In the genomic region with DNA sequence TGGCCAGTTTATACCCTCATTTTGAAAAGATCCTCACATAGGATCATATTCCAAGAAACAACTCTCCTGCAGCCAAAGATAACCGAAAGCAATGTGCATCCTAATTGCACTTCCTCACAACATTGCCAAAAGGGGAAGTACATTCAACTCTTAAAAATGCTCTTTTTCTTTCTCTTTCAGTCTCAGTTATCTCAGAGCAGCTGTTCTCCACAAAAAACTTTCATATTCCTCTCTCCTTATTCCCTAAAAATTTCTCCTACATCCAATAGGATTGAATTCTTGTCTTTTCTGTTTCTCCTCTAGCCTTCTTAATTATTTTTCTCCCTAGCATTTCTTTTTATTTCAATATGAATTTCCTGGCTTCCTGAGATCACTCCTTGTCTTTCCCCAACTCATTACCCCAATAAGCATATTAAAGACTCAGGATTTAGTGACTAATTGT, we compare ENCODE assay signal across 9 cellular contexts. TPM values are rescaled to one million over a fixed set of nuclear protein-coding genes. Genes with fewer than 3 reads are reported as not detected.
DNase-seq lines count a peak whose midpoint lies in the region; ATAC-seq and TF ChIP-seq lines count a peak whose summit lies in the region.
"Had no signal": no experiment of that assay in that cellular context is flagged by ENCODE, and none has a peak within 500 bp of the region (broad histone marks: within the 10 kb centered on the region; RNA-seq: fewer than 3 reads in every experiment).

No MANE protein-coding gene starts in this region.

- no peaks in the 10 kb centered on the region for H3K9me3 Mint-ChIP-seq in activated naive CD4-positive, alpha-beta T cell treated with anti-CD3 and anti-CD28 coated beads, Interleukin-2, amount 50 U/mL, for 72 hours

- in situ Hi-C loops in GM13976 (cut with MboI; ENCODE audit: low sequenced_read_pairs, unreplicated experiment): loop anchor here (10.0 kb wide), 1 partner anchor 124 kb away; no protein-coding TSS in a partner anchor

- TF ChIP-seq CTCF in NB4 (IDR thresholded peaks at IDR 0.05; ENCODE audit: low read depth, low read length) (no peak), GM13976 (IDR thresholded peaks at IDR 0.05; ENCODE audit: borderline replicate concordance, control extremely low read depth, extremely low read depth, insufficient read depth, missing control alignments) (no peak)

- peaks cover 6 to 7% of the 10 kb centered on the region in 2 donors for H3K36me3 Mint-ChIP-seq in activated naive CD4-positive, alpha-beta T cell treated with anti-CD3 and anti-CD28 coated beads, Interleukin-2, amount 50 U/mL, for 72 hours

- peak; percentile 72 for ATAC-seq in GM18873 (IDR thresholded peaks at IDR 0.05; ENCODE audit: low FRiP score, unreplicated experiment)
- peak; percentile 66 for ATAC-seq in HG02759 (IDR thresholded peaks at IDR 0.05; ENCODE audit: unreplicated experiment)
- no peak for ATAC-seq in activated naive CD4-positive, alpha-beta T cell treated with anti-CD3 and anti-CD28 coated beads, Interleukin-2, amount 50 U/mL, for 72 hours

- no peak overlapping the region for H3K27ac ChIP-seq in substantia nigra (ENCODE audit: low read depth, low read length, poor library complexity, severe bottlenecking)

- no peak overlapping the region for H3K27ac Mint-ChIP-seq in activated naive CD4-positive, alpha-beta T cell treated with anti-CD3 and anti-CD28 coated beads, Interleukin-2, amount 50 U/mL, for 72 hours

- H3K4me3 ChIP-seq in NB4 (ENCODE audit: low read depth, low read length): peak overlapping the region; percentile 12

- DNase-seq in NB4 (ENCODE audit: low read depth) (peak; percentile 67), iris pigment epithelial cell (ENCODE audit: low read depth) (peak; percentile 68), GM13976 (ENCODE audit: low spot score) (no peak), substantia nigra (lab: John Stamatoyannopoulos, UW) (no peak), hepatic stellate cell (ENCODE audit: low spot score) (no peak)
- no peak for DNase-seq in activated naive CD4-positive, alpha-beta T cell treated with anti-CD3 and anti-CD28 coated beads, Interleukin-2, amount 50 U/mL, for 72 hours (ENCODE audit: low spot score in 2 of 2)
- DNase-seq: central memory CD4-positive, alpha-beta T cell had no signal

- no peak for TF ChIP-seq POLR2A in NB4 (IDR thresholded peaks at IDR 0.05; ENCODE audit: extremely low read depth, insufficient read length)

RNA-seq across cellular contexts. Expression of a gene that starts 7.4 kb away (rescaled TPM):
- 10 to 100 TPM in 1 of 2 donors, 1 to 10 TPM in 1; 6.9 to 20.9 TPM for total RNA-seq in activated naive CD4-positive, alpha-beta T cell treated with anti-CD3 and anti-CD28 coated beads, Interleukin-2, amount 50 U/mL, for 72 hours

Comparison
In these comparisons a context has a peak if more than half of its experiments do, and no peak if none do; other contexts are left out.
1. ATAC-seq: peak in GM18873 (single experiment) and HG02759 (single experiment); none in activated naive CD4-positive, alpha-beta T cell treated with anti-CD3 and anti-CD28 coated beads, Interleukin-2, amount 50 U/mL, for 72 hours (0 of 2).
2. DNase-seq: peak in NB4 (single experiment) and iris pigment epithelial cell (single experiment); none in GM13976 (single experiment), substantia nigra (0 of 49), activated naive CD4-positive, alpha-beta T cell treated with anti-CD3 and anti-CD28 coated beads, Interleukin-2, amount 50 U/mL, for 72 hours (0 of 2) and hepatic stellate cell (single experiment).